Comparison of ENCODE assay signal across 2 cellular contexts in genomic region chr16:31467151-31467550, GRCh38.
TF ChIP-seq lines count a peak whose summit lies in the region.

No MANE protein-coding gene starts in this region.

TF ChIP-seq in GM12878, 131 proteins besides CTCF, POLR2A, EP300 and RAD21:
- no peak for TF ChIP-seq BRCA1 (IDR thresholded peaks at IDR 0.05; ENCODE audit: low read depth, low read length)
- peak; percentile 74 for TF ChIP-seq MEF2B (IDR thresholded peaks at IDR 0.05; ENCODE audit: partially characterized antibody, poor library complexity, severe bottlenecking)
- peak; percentile 81 for TF ChIP-seq RUNX3 (IDR thresholded peaks at IDR 0.05; ENCODE audit: low read length)
- no peak for TF ChIP-seq SRF (IDR thresholded peaks at IDR 0.05; ENCODE audit: low read depth in 2 of 2, low read length in 2 of 2)
- no peak for TF ChIP-seq STAT3 (IDR thresholded peaks at IDR 0.05; ENCODE audit: low read depth, low read length)
- TF ChIP-seq CREB1 (IDR thresholded peaks at IDR 0.05; ENCODE audit: low read depth) = 0 out of 2 replicates have a peak, but pooled peaks have one; percentile 13
- no peak for TF ChIP-seq EZH2 (IDR thresholded peaks at IDR 0.05; ENCODE audit: borderline replicate concordance, control insufficient read depth, low read depth, low read length)
- TF ChIP-seq MEF2A (IDR thresholded peaks at IDR 0.05; ENCODE audit: insufficient read depth, low read depth, low read length) = no peak
- no peak for TF ChIP-seq BCL3 (IDR thresholded peaks at IDR 0.05; ENCODE audit: borderline replicate concordance, insufficient read depth, low read depth, low read length, poor library complexity, severe bottlenecking)
- no peak for TF ChIP-seq ZZZ3 (IDR thresholded peaks at IDR 0.05; ENCODE audit: control insufficient read depth, insufficient read length, low read depth)
- no peak for TF ChIP-seq SMARCA5 (IDR thresholded peaks at IDR 0.05)
- TF ChIP-seq, protein P1, sequence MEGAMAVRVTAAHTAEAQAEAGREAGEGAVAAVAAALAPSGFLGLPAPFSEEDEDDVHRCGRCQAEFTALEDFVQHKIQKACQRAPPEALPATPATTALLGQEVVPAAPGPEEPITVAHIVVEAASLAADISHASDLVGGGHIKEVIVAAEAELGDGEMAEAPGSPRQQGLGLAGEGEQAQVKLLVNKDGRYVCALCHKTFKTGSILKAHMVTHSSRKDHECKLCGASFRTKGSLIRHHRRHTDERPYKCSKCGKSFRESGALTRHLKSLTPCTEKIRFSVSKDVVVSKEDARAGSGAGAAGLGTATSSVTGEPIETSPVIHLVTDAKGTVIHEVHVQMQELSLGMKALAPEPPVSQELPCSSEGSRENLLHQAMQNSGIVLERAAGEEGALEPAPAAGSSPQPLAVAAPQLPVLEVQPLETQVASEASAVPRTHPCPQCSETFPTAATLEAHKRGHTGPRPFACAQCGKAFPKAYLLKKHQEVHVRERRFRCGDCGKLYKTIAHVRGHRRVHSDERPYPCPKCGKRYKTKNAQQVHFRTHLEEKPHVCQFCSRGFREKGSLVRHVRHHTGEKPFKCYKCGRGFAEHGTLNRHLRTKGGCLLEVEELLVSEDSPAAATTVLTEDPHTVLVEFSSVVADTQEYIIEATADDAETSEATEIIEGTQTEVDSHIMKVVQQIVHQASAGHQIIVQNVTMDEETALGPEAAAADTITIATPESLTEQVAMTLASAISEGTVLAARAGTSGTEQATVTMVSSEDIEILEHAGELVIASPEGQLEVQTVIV (IDR thresholded peaks at IDR 0.05; ENCODE audit: borderline replicate concordance, partially characterized antibody) = no peak
- TF ChIP-seq NR2C1 (IDR thresholded peaks at IDR 0.05) = no peak

TF ChIP-seq in WTC11, 78 proteins besides CTCF, POLR2A, EP300 and RAD21:
- no peak for TF ChIP-seq ZNF138 (CRISPR knock-in tag; conservative IDR thresholded peaks at IDR 0.05)
- no peak for TF ChIP-seq ZNF232 (CRISPR knock-in tag; IDR thresholded peaks at IDR 0.05)
- TF ChIP-seq ZNF416 (CRISPR knock-in tag; IDR thresholded peaks at IDR 0.05) = no peak
- TF ChIP-seq ZNF423 (CRISPR knock-in tag; IDR thresholded peaks at IDR 0.05) = no peak
- no peak for TF ChIP-seq ZNF219 (CRISPR knock-in tag; IDR thresholded peaks at IDR 0.05; ENCODE audit: borderline replicate concordance)
- no peak for TF ChIP-seq ZNF671 (CRISPR knock-in tag; IDR thresholded peaks at IDR 0.05)
- no peak for TF ChIP-seq ZNF532 (CRISPR knock-in tag; IDR thresholded peaks at IDR 0.05; ENCODE audit: borderline replicate concordance)
- TF ChIP-seq CBFB (CRISPR knock-in tag; IDR thresholded peaks at IDR 0.05; ENCODE audit: low read depth) = no peak
- TF ChIP-seq TEAD4 (CRISPR knock-in tag; IDR thresholded peaks at IDR 0.05) = no peak
- no peak for TF ChIP-seq TEAD1 (CRISPR knock-in tag; IDR thresholded peaks at IDR 0.05)
- no peak for TF ChIP-seq ZNF263 (CRISPR knock-in tag; IDR thresholded peaks at IDR 0.05; ENCODE audit: low read depth)
